1 cellular context compared by ENCODE assay signal in genomic region chr5:6686501-6686900, GRCh38.
TF ChIP-seq lines count a peak whose summit lies in the region.

No MANE protein-coding gene starts in this region.

TF ChIP-seq in endothelial cell of umbilical vein, 7 proteins besides CTCF, POLR2A, EP300 and RAD21:
- TF ChIP-seq GATA2 (IDR thresholded peaks at IDR 0.05; ENCODE audit: insufficient read depth, insufficient read length, low read depth, low read length) (no peak), MAX (IDR thresholded peaks at IDR 0.05; ENCODE audit: insufficient read depth, insufficient read length) (no peak), MYC (IDR thresholded peaks at IDR 0.05; ENCODE audit: low read depth, low read length) (no peak), EZH2 (IDR thresholded peaks at IDR 0.05; ENCODE audit: borderline replicate concordance, low read depth, low read length, severe bottlenecking) (no peak), POLR2AphosphoS5 (IDR thresholded peaks at IDR 0.05; ENCODE audit: insufficient read depth, low read depth, low read length) (no peak), JUN (IDR thresholded peaks at IDR 0.05; ENCODE audit: borderline replicate concordance, insufficient read depth, insufficient read length, low read depth) (no peak), FOS (IDR thresholded peaks at IDR 0.05; ENCODE audit: borderline replicate concordance, insufficient read depth, low read length) (no peak)
